ENCODE assay signal across 8 cellular contexts in genomic region chr21:26844258-26845065, GRCh38. TPM values are rescaled to one million over a fixed set of nuclear protein-coding genes. Genes with fewer than 3 reads are reported as not detected.
DNase-seq lines count a peak whose midpoint lies in the region; ATAC-seq and TF ChIP-seq lines count a peak whose summit lies in the region.

No MANE protein-coding gene starts in this region.

- no peaks in the 10 kb centered on the region for H4K20me1 ChIP-seq in GM23338 (replicated peaks; ENCODE audit: insufficient read depth)

- no peak overlapping the region for H3K27ac ChIP-seq in GM23338 (ENCODE audit: low read depth)
- H3K27ac ChIP-seq in colonic mucosa, result peak overlapping the region; percentile 80

- H2AFZ ChIP-seq in GM23338, result peak overlapping the region; percentile 89

- H3K27me3 ChIP-seq in GM23338 (ENCODE audit: insufficient read depth), result peaks cover 39% of the 10 kb centered on the region
- H3K27me3 ChIP-seq in colonic mucosa, result peaks cover 37% of the 10 kb centered on the region

- H3K27ac Mint-ChIP-seq in GM23338, result no peak overlapping the region
- no peak overlapping the region for H3K27ac Mint-ChIP-seq in stimulated activated effector memory CD8-positive, alpha-beta T cell treated with anti-CD3 and anti-CD28 coated beads, Interleukin-12 subunit alpha, Interleukin-12 subunit beta, amount 100 ng/mL, for 72 hours

- H3K9me3 ChIP-seq in colonic mucosa, result no peaks in the 10 kb centered on the region

- H3K36me3 Mint-ChIP-seq in GM23338 (ENCODE audit: low read depth), result peaks cover 38% of the 10 kb centered on the region
- H3K36me3 Mint-ChIP-seq in stimulated activated effector memory CD8-positive, alpha-beta T cell treated with anti-CD3 and anti-CD28 coated beads, Interleukin-12 subunit alpha, Interleukin-12 subunit beta, amount 100 ng/mL, for 72 hours, result peaks cover 22% of the 10 kb centered on the region

- peaks cover 35% of the 10 kb centered on the region for H3K79me2 ChIP-seq in GM23338 (replicated peaks; ENCODE audit: insufficient read depth)

- peak overlapping the region; percentile 93 for H3K4me3 Mint-ChIP-seq in GM23338
- H3K4me3 Mint-ChIP-seq in stimulated activated effector memory CD8-positive, alpha-beta T cell treated with anti-CD3 and anti-CD28 coated beads, Interleukin-12 subunit alpha, Interleukin-12 subunit beta, amount 100 ng/mL, for 72 hours, result peak overlapping the region; percentile 74

- H3K9ac ChIP-seq in colonic mucosa (ENCODE audit: low read depth in 2 of 2, low read length in 2 of 2), result peak overlapping the region; percentile 62 to 76

- peaks cover 37% of the 10 kb centered on the region for H3K27me3 Mint-ChIP-seq in GM23338 (ENCODE audit: insufficient read depth, low read depth, poor library complexity)

- H3K4me1 ChIP-seq in GM23338 (ENCODE audit: insufficient read depth) (peaks cover 10% of the 10 kb centered on the region; the same call in 1 of the 2 replicates), colonic mucosa (peaks cover 15% of the 10 kb centered on the region)

- peaks cover 19% of the 10 kb centered on the region for H3K4me1 Mint-ChIP-seq in GM23338
- peaks cover 42% of the 10 kb centered on the region for H3K4me1 Mint-ChIP-seq in stimulated activated effector memory CD8-positive, alpha-beta T cell treated with anti-CD3 and anti-CD28 coated beads, Interleukin-12 subunit alpha, Interleukin-12 subunit beta, amount 100 ng/mL, for 72 hours

- peak; percentile 60 for DNase-seq in GM23338 (ENCODE audit: low spot score)
- peak; percentile 24 for DNase-seq in NOMO-1 treated with dmso at 0.1 percent for 144 hours (lab: John Stamatoyannopoulos, UW; ENCODE audit: unreplicated experiment)
- peak; percentile 29 for DNase-seq in colonic mucosa
- peak in 1 of 2 donors; percentile 25 for DNase-seq in left colon
- no peak for DNase-seq in stimulated activated effector memory CD8-positive, alpha-beta T cell treated with anti-CD3 and anti-CD28 coated beads, Interleukin-12 subunit alpha, Interleukin-12 subunit beta, amount 100 ng/mL, for 72 hours (ENCODE audit: low spot score in 2 of 2)
- DNase-seq in NCI-H1048 (lab: John Stamatoyannopoulos, UW), result no peak

- H3K9me3 Mint-ChIP-seq in GM23338, result peaks cover 3% of the 10 kb centered on the region; the same call in 2 of the 3 replicates
- no peaks in the 10 kb centered on the region for H3K9me3 Mint-ChIP-seq in stimulated activated effector memory CD8-positive, alpha-beta T cell treated with anti-CD3 and anti-CD28 coated beads, Interleukin-12 subunit alpha, Interleukin-12 subunit beta, amount 100 ng/mL, for 72 hours

- peaks cover 22% of the 10 kb centered on the region for H3K36me3 ChIP-seq in GM23338 (ENCODE audit: insufficient read depth)
- no peaks in the 10 kb centered on the region for H3K36me3 ChIP-seq in colonic mucosa

- H3K9me2 ChIP-seq in GM23338 (ENCODE audit: insufficient read depth), result no peaks in the 10 kb centered on the region

- H3F3A ChIP-seq in GM23338 (replicated peaks; ENCODE audit: low read depth), result no peaks in the 10 kb centered on the region

- TF ChIP-seq CTCF in GM23338 (conservative IDR thresholded peaks at IDR 0.05; ENCODE audit: low read depth in 2 of 2) (0 out of 4 replicates have a peak, but pooled peaks have one; percentile 6 to 15), colonic mucosa (IDR thresholded peaks at IDR 0.05) (no peak)

- intact Hi-C loops in colonic mucosa (cut with DNase I), result loop anchor here (5.0 to 10.0 kb wide), 3 partner anchors 72 to 1903 kb away; no protein-coding TSS in a partner anchor
- intact Hi-C loops in left colon (cut with DNase I, micrococcal nuclease), result loop anchor here in 1 of 2 donors (5.0 kb wide), 2 partner anchors 1208 to 1903 kb away; no protein-coding TSS in a partner anchor

- ATAC-seq in GM23338 (peak; percentile 26), left colon (peak; percentile 35), GM21717 (IDR thresholded peaks at IDR 0.05; ENCODE audit: unreplicated experiment) (no peak), HG03139 (IDR thresholded peaks at IDR 0.05; ENCODE audit: unreplicated experiment) (no peak)
- ATAC-seq in stimulated activated effector memory CD8-positive, alpha-beta T cell treated with anti-CD3 and anti-CD28 coated beads, Interleukin-12 subunit alpha, Interleukin-12 subunit beta, amount 100 ng/mL, for 72 hours, result peak; percentile 25

- H3K4me2 ChIP-seq in GM23338, result peak overlapping the region; percentile 92

- peak overlapping the region; percentile 88 for H3K4me3 ChIP-seq in GM23338
- H3K4me3 ChIP-seq in colonic mucosa, result peak overlapping the region; percentile 52

TF ChIP-seq in GM23338, 12 proteins besides CTCF, POLR2A, EP300 and RAD21 (continues in another document):
- no peak for TF ChIP-seq JUNB (IDR thresholded peaks at IDR 0.05; ENCODE audit: unreplicated experiment)
- TF ChIP-seq REST (IDR thresholded peaks at IDR 0.05; ENCODE audit: unreplicated experiment), result no peak
- TF ChIP-seq STAT1 (IDR thresholded peaks at IDR 0.05; ENCODE audit: unreplicated experiment), result no peak
- no peak for TF ChIP-seq ZNF114 (CRISPR knock-in tag; IDR thresholded peaks at IDR 0.05)
- no peak for TF ChIP-seq EZH2 (IDR thresholded peaks at IDR 0.05; ENCODE audit: low read depth, unreplicated experiment)
- no peak; the same call in 1 of the 2 replicates for TF ChIP-seq POLR2AphosphoS5 (IDR thresholded peaks at IDR 0.05; ENCODE audit: low read depth)
- TF ChIP-seq CREB1 (CRISPR knock-in tag; IDR thresholded peaks at IDR 0.05; ENCODE audit: low read depth), result no peak

RNA-seq across cellular contexts. Expression of gene ADAMTS1, which starts 0.7 kb away (rescaled TPM):
- total RNA-seq in GM23338 (2014; rRNA removed; shearing (Covaris generic)), result 14.1 and 15.4 TPM in 2 replicates
- polyA plus RNA-seq in GM23338 (2016; fragmentation: Nextera tagmentation; extraction: Ambion mirVana), result 5.6 and 6.1 TPM in 2 replicates
- total RNA-seq in colonic mucosa (10 to 100 TPM; 12.5 to 26.8 TPM), left colon (10 to 100 TPM; 12.6 to 20.6 TPM)

Comparison
In these comparisons a context has a peak if more than half of its experiments do, and no peak if none do; other contexts are left out.
1. ATAC-seq: peak in GM23338 (single experiment), left colon (single experiment) and stimulated activated effector memory CD8-positive, alpha-beta T cell treated with anti-CD3 and anti-CD28 coated beads, Interleukin-12 subunit alpha, Interleukin-12 subunit beta, amount 100 ng/mL, for 72 hours (single experiment); none in GM21717 (single experiment) and HG03139 (single experiment).
2. DNase-seq: peak in GM23338 (single experiment), NOMO-1 treated with dmso at 0.1 percent for 144 hours (single experiment) and colonic mucosa (single experiment); none in stimulated activated effector memory CD8-positive, alpha-beta T cell treated with anti-CD3 and anti-CD28 coated beads, Interleukin-12 subunit alpha, Interleukin-12 subunit beta, amount 100 ng/mL, for 72 hours (0 of 2) and NCI-H1048 (single experiment).